9 cellular contexts compared by ENCODE assay signal in the genomic region with DNA sequence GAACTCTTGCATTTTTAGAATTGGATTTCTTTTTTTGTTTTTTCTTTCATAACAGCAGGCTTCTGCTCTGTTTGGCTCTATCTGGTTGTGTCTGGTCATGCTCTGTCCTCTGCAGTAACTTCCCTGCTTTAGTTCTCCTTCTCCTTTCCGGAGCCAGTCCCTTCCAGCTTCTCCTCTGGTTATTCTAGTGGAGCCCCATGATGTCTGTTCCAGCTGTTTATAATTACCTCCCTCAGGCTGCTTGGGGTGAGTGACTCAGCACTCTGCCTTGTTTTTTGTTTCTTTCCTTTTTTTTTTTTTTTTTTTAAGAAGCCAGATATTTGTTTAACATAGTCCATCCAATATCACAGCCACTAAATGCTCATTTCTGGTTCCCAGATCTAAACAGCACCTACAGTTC.
A peak's percentile ranks its signal among the peaks of the same experiment; 100 is the strongest.
DNase-seq lines count a peak whose midpoint lies in the region; ATAC-seq and TF ChIP-seq lines count a peak whose summit lies in the region.
"Had no signal": no experiment of that assay in that cellular context is flagged by ENCODE, and none has a peak within 500 bp of the region (broad histone marks: within the 10 kb centered on the region; RNA-seq: fewer than 3 reads in every experiment).

No MANE protein-coding gene starts in this region.

- DNase-seq in Caki2 (ENCODE audit: low read depth) (peak; percentile 32), NT2/D1 (ENCODE audit: low read depth, low spot score) (peak; percentile 39), fibroblast of mammary gland (ENCODE audit: low read depth) (peak; percentile 93), non-pigmented ciliary epithelial cell (ENCODE audit: low read depth) (peak; percentile 28), NCI-H128 (lab: John Stamatoyannopoulos, UW; ENCODE audit: unreplicated experiment) (no peak)
- DNase-seq in activated naive CD4-positive, alpha-beta T cell treated with anti-CD3 and anti-CD28 coated beads, Interleukin-2, amount 10 ng/mL, durations not matched to agents 7 days and 5 days = no peak
- DNase-seq: activated CD4-positive, alpha-beta T cell treated with anti-CD3 and anti-CD28 coated beads for 48 hours had no signal

- TF ChIP-seq CTCF in fibroblast of mammary gland (conservative IDR thresholded peaks at IDR 0.05; ENCODE audit: control insufficient read depth, insufficient read depth, low read depth, low read length) = no peak

- in situ Hi-C loops in Caki2 (cut with HindIII; ENCODE audit: low pct_unique_long_range_greater_than_20kb, low sequenced_read_pairs) = no loop called here

- no peak overlapping the region for H3K4me3 ChIP-seq in NT2/D1 (ENCODE audit: insufficient read length, low read depth)
- H3K4me3 ChIP-seq in fibroblast of mammary gland (ENCODE audit: control insufficient read depth, low read depth, low read length) = no peak overlapping the region

- H3K4me1 Mint-ChIP-seq in activated naive CD4-positive, alpha-beta T cell treated with anti-CD3 and anti-CD28 coated beads, Interleukin-2, amount 10 ng/mL, durations not matched to agents 7 days and 5 days = no peaks in the 10 kb centered on the region

- no peaks in the 10 kb centered on the region for H3K36me3 Mint-ChIP-seq in activated naive CD4-positive, alpha-beta T cell treated with anti-CD3 and anti-CD28 coated beads, Interleukin-2, amount 10 ng/mL, durations not matched to agents 7 days and 5 days

- H3K4me3 Mint-ChIP-seq in activated naive CD4-positive, alpha-beta T cell treated with anti-CD3 and anti-CD28 coated beads, Interleukin-2, amount 10 ng/mL, durations not matched to agents 7 days and 5 days = no peak overlapping the region

- ATAC-seq in HG03571 (IDR thresholded peaks at IDR 0.05; ENCODE audit: unreplicated experiment) = no peak
- ATAC-seq in HG02759 (IDR thresholded peaks at IDR 0.05; ENCODE audit: unreplicated experiment) = no peak

- no peaks in the 10 kb centered on the region for H3K27me3 Mint-ChIP-seq in activated naive CD4-positive, alpha-beta T cell treated with anti-CD3 and anti-CD28 coated beads, Interleukin-2, amount 10 ng/mL, durations not matched to agents 7 days and 5 days

- H3K9me3 Mint-ChIP-seq in activated naive CD4-positive, alpha-beta T cell treated with anti-CD3 and anti-CD28 coated beads, Interleukin-2, amount 10 ng/mL, durations not matched to agents 7 days and 5 days = no peaks in the 10 kb centered on the region

- CTCF ChIA-PET in activated naive CD4-positive, alpha-beta T cell treated with anti-CD3 and anti-CD28 coated beads, Interleukin-2, amount 10 ng/mL, durations not matched to agents 7 days and 5 days (lab: Charles Lee) = no interaction called here

- no peaks in the 10 kb centered on the region for H3K27me3 ChIP-seq in NT2/D1 (ENCODE audit: insufficient read depth, insufficient read length)

- H3K27ac Mint-ChIP-seq in activated naive CD4-positive, alpha-beta T cell treated with anti-CD3 and anti-CD28 coated beads, Interleukin-2, amount 10 ng/mL, durations not matched to agents 7 days and 5 days = no peak overlapping the region

- peaks cover 3% of the 10 kb centered on the region for H3K4me1 ChIP-seq in NT2/D1 (ENCODE audit: insufficient read depth, insufficient read length)

- H3K36me3 ChIP-seq in NT2/D1 (ENCODE audit: insufficient read depth, insufficient read length, low read length) = peaks cover 4% of the 10 kb centered on the region

- no peak overlapping the region for H3K9ac ChIP-seq in NT2/D1 (ENCODE audit: insufficient read length, low read depth)

- no peaks in the 10 kb centered on the region for H3K9me3 ChIP-seq in NT2/D1 (ENCODE audit: insufficient read depth, low read length)

Comparison
In these comparisons a context has a peak if more than half of its experiments do, and no peak if none do; other contexts are left out.
1. DNase-seq: peak in Caki2 (single experiment), NT2/D1 (single experiment), fibroblast of mammary gland (single experiment) and non-pigmented ciliary epithelial cell (single experiment); none in NCI-H128 (single experiment) and activated naive CD4-positive, alpha-beta T cell treated with anti-CD3 and anti-CD28 coated beads, Interleukin-2, amount 10 ng/mL, durations not matched to agents 7 days and 5 days (single experiment).